In genomic region chr15:80072285-80072684, GRCh38 we compare ENCODE assay signal across 8 cellular contexts. TPM values are rescaled to one million over a fixed set of nuclear protein-coding genes. Genes with fewer than 3 reads are reported as not detected.
DNase-seq lines count a peak whose midpoint lies in the region; TF ChIP-seq lines count a peak whose summit lies in the region.

No MANE protein-coding gene starts in this region.

- H3K27me3 ChIP-seq in MG63 (no peaks in the 10 kb centered on the region), stomach (no peaks in the 10 kb centered on the region)

- H3K27me3 Mint-ChIP-seq in activated CD4-positive, alpha-beta T cell treated with anti-CD3 and anti-CD28 coated beads, Interleukin-2, amount 10 ng/mL, durations not matched to agents 24 days and 14 days, result no peaks in the 10 kb centered on the region

- CTCF ChIA-PET in HEK293 (lab: Yijun Ruan, JAX), result interaction anchor here (0.5 to 2.2 kb wide), 5 partner anchors 10 to 598 kb away, joined by 3 to 6 read pairs (median 4); no protein-coding TSS in a partner anchor

- POLR2A ChIA-PET in HEK293 (lab: Yijun Ruan, JAX), result interaction anchor here (0.8 to 2.8 kb wide), 3 partner anchors 9 to 149 kb away, joined by 6 to 18 read pairs (median 9); partner anchors contain the start of gene ZFAND6

- no peaks in the 10 kb centered on the region for H3K9me3 Mint-ChIP-seq in activated CD4-positive, alpha-beta T cell treated with anti-CD3 and anti-CD28 coated beads, Interleukin-2, amount 10 ng/mL, durations not matched to agents 24 days and 14 days

- H3K4me1 Mint-ChIP-seq in activated CD4-positive, alpha-beta T cell treated with anti-CD3 and anti-CD28 coated beads, Interleukin-2, amount 10 ng/mL, durations not matched to agents 24 days and 14 days, result peaks cover 34% of the 10 kb centered on the region

- no peak for TF ChIP-seq EP300 in stomach (IDR thresholded peaks at IDR 0.05)

- WGBS in stomach, 5 donors, result 0 to 8% (median 3%) methylated on average over 1 of the region's 1 CpG

- intact Hi-C loops in activated CD4-positive, alpha-beta T cell treated with anti-CD3 and anti-CD28 coated beads, Interleukin-2, amount 10 ng/mL, durations not matched to agents 24 days and 14 days (cut with micrococcal nuclease), result loop anchor here (1.0 kb wide), 1 partner anchor 11 kb away; no protein-coding TSS in a partner anchor
- intact Hi-C loops in stomach (cut with DNase I; ENCODE audit: low total_unique reads), result no loop called here

- H3K36me3 ChIP-seq in HEK293 (ENCODE audit: control insufficient read depth in 2 of 2, insufficient read depth in 1 of 2, low read length in 2 of 2) (no peaks in the 10 kb centered on the region), MG63 (peaks cover 2% of the 10 kb centered on the region), stomach (no peaks in the 10 kb centered on the region)

- H3K9me3 ChIP-seq in HEK293 (ENCODE audit: control insufficient read depth, insufficient read depth, low read depth, low read length) (no peaks in the 10 kb centered on the region), MG63 (no peaks in the 10 kb centered on the region), stomach (no peaks in the 10 kb centered on the region)

- no peak for TF ChIP-seq POLR2A in stomach (IDR thresholded peaks at IDR 0.05)

- H3K36me3 Mint-ChIP-seq in activated CD4-positive, alpha-beta T cell treated with anti-CD3 and anti-CD28 coated beads, Interleukin-2, amount 10 ng/mL, durations not matched to agents 24 days and 14 days (ENCODE audit: low read depth), result peaks cover 1% of the 10 kb centered on the region

- H3K27ac Mint-ChIP-seq in activated CD4-positive, alpha-beta T cell treated with anti-CD3 and anti-CD28 coated beads, Interleukin-2, amount 10 ng/mL, durations not matched to agents 24 days and 14 days, result peak overlapping the region; percentile 1

- H3K4me1 ChIP-seq in HEK293 (ENCODE audit: control insufficient read depth, insufficient read depth, low read length) (peaks cover 53% of the 10 kb centered on the region), stomach (peaks cover 25 to 81% (median 60%) of the 10 kb centered on the region in 4 donors)

- DNase-seq in activated CD4-positive, alpha-beta T cell treated with anti-CD3 and anti-CD28 coated beads, Interleukin-2, amount 10 ng/mL, durations not matched to agents 24 days and 14 days, result peak; percentile 81
- DNase-seq in activated CD4-positive, alpha-beta T cell treated with anti-CD3 and anti-CD28 coated beads, Interleukin-2, amount 50 U/mL, for 4 hours, result no peak
- DNase-seq in MG63 (peak; percentile 16), RPMI7951 (ENCODE audit: low read depth) (peak; percentile 96), choroid plexus epithelial cell (ENCODE audit: low read depth) (peak; percentile 94), kidney tubule cell (ENCODE audit: low spot score) (peak; percentile 94), stomach (no peak)

- H3K4me3 ChIP-seq in HEK293 (ENCODE audit: low read depth, low read length) (peak overlapping the region; percentile 54), MG63 (peak overlapping the region; percentile 51), choroid plexus epithelial cell (ENCODE audit: low read depth, low read length) (peak overlapping the region; percentile 62), stomach (peak overlapping the region; percentile 34 to 42 (median 36))

- TF ChIP-seq CTCF in HEK293 (tag by site-specific recombination; IDR thresholded peaks at IDR 0.05) (no peak), choroid plexus epithelial cell (conservative IDR thresholded peaks at IDR 0.05; ENCODE audit: low read depth, low read length) (no peak), stomach (IDR thresholded peaks at IDR 0.05) (no peak)

- peak overlapping the region; percentile 90 for H3K4me3 Mint-ChIP-seq in activated CD4-positive, alpha-beta T cell treated with anti-CD3 and anti-CD28 coated beads, Interleukin-2, amount 10 ng/mL, durations not matched to agents 24 days and 14 days

- H3K27ac ChIP-seq in HEK293 (ENCODE audit: extremely low read depth, low read depth, low read length), result no peak overlapping the region
- H3K27ac ChIP-seq in stomach, result peak overlapping the region in 4 of 5 donors; percentile 49 to 75 (median 56)

TF ChIP-seq in HEK293, 187 proteins besides CTCF, POLR2A, EP300 and RAD21:
- no peak for TF ChIP-seq ZNF341 (tag by site-specific recombination; IDR thresholded peaks at IDR 0.05; ENCODE audit: low read depth)
- TF ChIP-seq ZNF394 (tag by site-specific recombination; IDR thresholded peaks at IDR 0.05; ENCODE audit: borderline replicate concordance), result peak; percentile 17; the same call in 1 of the 2 replicates
- no peak for TF ChIP-seq REPIN1 (tag by site-specific recombination; IDR thresholded peaks at IDR 0.05; ENCODE audit: low read depth)
- TF ChIP-seq SP3 (tag by site-specific recombination; IDR thresholded peaks at IDR 0.05), result peak; percentile 67
- peak; percentile 31; the same call in 1 of the 2 replicates for TF ChIP-seq IKZF3 (tag by site-specific recombination; IDR thresholded peaks at IDR 0.05)
- TF ChIP-seq, protein P1, sequence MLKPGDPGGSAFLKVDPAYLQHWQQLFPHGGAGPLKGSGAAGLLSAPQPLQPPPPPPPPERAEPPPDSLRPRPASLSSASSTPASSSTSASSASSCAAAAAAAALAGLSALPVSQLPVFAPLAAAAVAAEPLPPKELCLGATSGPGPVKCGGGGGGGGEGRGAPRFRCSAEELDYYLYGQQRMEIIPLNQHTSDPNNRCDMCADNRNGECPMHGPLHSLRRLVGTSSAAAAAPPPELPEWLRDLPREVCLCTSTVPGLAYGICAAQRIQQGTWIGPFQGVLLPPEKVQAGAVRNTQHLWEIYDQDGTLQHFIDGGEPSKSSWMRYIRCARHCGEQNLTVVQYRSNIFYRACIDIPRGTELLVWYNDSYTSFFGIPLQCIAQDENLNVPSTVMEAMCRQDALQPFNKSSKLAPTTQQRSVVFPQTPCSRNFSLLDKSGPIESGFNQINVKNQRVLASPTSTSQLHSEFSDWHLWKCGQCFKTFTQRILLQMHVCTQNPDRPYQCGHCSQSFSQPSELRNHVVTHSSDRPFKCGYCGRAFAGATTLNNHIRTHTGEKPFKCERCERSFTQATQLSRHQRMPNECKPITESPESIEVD (tag by site-specific recombination; IDR thresholded peaks at IDR 0.05), result peak; percentile 64
- peak; percentile 87 for TF ChIP-seq SP2 (tag by site-specific recombination; IDR thresholded peaks at IDR 0.05)
- peak; percentile 71 for TF ChIP-seq PRDM1 (tag by site-specific recombination; IDR thresholded peaks at IDR 0.05)

RNA-seq across cellular contexts. Expression of gene ZFAND6, which starts 12.8 kb away (rescaled TPM):
- 40.4 and 43.5 TPM in 2 replicates for total RNA-seq in activated CD4-positive, alpha-beta T cell treated with anti-CD3 and anti-CD28 coated beads, Interleukin-2, amount 10 ng/mL, durations not matched to agents 24 days and 14 days
- total RNA-seq in MG63 (2014; rRNA removed; shearing (Covaris generic); ENCODE audit: low replicate concordance), result 174 and 254 TPM in 2 replicates
- 175 and 202 TPM in 2 replicates for total RNA-seq in RPMI7951 (2014; rRNA removed; shearing (Covaris generic))
- 100 to 1,000 TPM in 2 of 5 donors, 10 to 100 TPM in 3; 12.2 to 271 (median 61.9) TPM for total RNA-seq in stomach
- polyA plus RNA-seq in stomach, result 100 to 1,000 TPM in 1 of 3 donors, 10 to 100 TPM in 2; 41.5 to 113 (median 71.0) TPM

Comparison
In these comparisons a context has a peak if more than half of its experiments do, and no peak if none do; other contexts are left out.
1. DNase-seq: peak in activated CD4-positive, alpha-beta T cell treated with anti-CD3 and anti-CD28 coated beads, Interleukin-2, amount 10 ng/mL, durations not matched to agents 24 days and 14 days (single experiment), MG63 (single experiment), RPMI7951 (single experiment), choroid plexus epithelial cell (single experiment) and kidney tubule cell (single experiment); none in activated CD4-positive, alpha-beta T cell treated with anti-CD3 and anti-CD28 coated beads, Interleukin-2, amount 50 U/mL, for 4 hours (0 of 2) and stomach (single experiment).
2. Peak in every context shown above with its lines, with median percentiles within 50 percentile points of each other: H3K4me3 ChIP-seq.